ENCODE assay signal across 8 cellular contexts in genomic region chr20:34302312-34302722, GRCh38. TPM values are rescaled to one million over a fixed set of nuclear protein-coding genes. Genes with fewer than 3 reads are reported as not detected.
A peak's percentile ranks its signal among the peaks of the same experiment; 100 is the strongest.
DNase-seq lines count a peak whose midpoint lies in the region; ATAC-seq lines count a peak whose summit lies in the region.

No MANE protein-coding gene starts in this region.

- peaks cover 11 to 21% (median 16%) of the 10 kb centered on the region in 3 donors for H3K4me1 Mint-ChIP-seq in CD8-positive, alpha-beta memory T cell
- peaks cover 7 to 24% (median 16%) of the 10 kb centered on the region in 4 donors for H3K4me1 Mint-ChIP-seq in naive thymus-derived CD8-positive, alpha-beta T cell

- H3K36me3 Mint-ChIP-seq in CD8-positive, alpha-beta memory T cell: peaks cover 0 to 4% (median 0%) of the 10 kb centered on the region in 3 donors
- H3K36me3 Mint-ChIP-seq in naive thymus-derived CD8-positive, alpha-beta T cell: no peaks in the 10 kb centered on the region

- no peak for ATAC-seq in naive thymus-derived CD8-positive, alpha-beta T cell
- ATAC-seq in HG03442 (IDR thresholded peaks at IDR 0.05; ENCODE audit: unreplicated experiment): no peak

- H3K27ac Mint-ChIP-seq in CD8-positive, alpha-beta memory T cell: peak overlapping the region in 7 of 8 donors; percentile 50 to 87 (median 84)
- H3K27ac Mint-ChIP-seq in naive thymus-derived CD8-positive, alpha-beta T cell: peak overlapping the region; percentile 45 to 93 (median 84)

- peak overlapping the region; percentile 94 for H3K4me3 ChIP-seq in CD8-positive, alpha-beta memory T cell (ENCODE audit: low read length)

- H3K9me3 Mint-ChIP-seq in CD8-positive, alpha-beta memory T cell: no peaks in the 10 kb centered on the region
- no peaks in the 10 kb centered on the region for H3K9me3 Mint-ChIP-seq in naive thymus-derived CD8-positive, alpha-beta T cell

- CTCF ChIA-PET in CD8-positive, alpha-beta memory T cell (lab: Charles Lee): interaction anchor here (0.9 to 3.9 kb wide), 2 partner anchors 10 to 220 kb away, joined by 3 to 31 read pairs; no protein-coding TSS in a partner anchor

- no peak for DNase-seq in CD8-positive, alpha-beta memory T cell
- DNase-seq in LoVo (ENCODE audit: low spot score): peak; percentile 6
- no peak for DNase-seq in naive thymus-derived CD8-positive, alpha-beta T cell
- no peak for DNase-seq in NCI-H1105 treated with DMSO at 0.1 percent for 48 hours (lab: John Stamatoyannopoulos, UW)
- no peak for DNase-seq in NCI-H446 treated with DMSO at 0.1 percent for 48 hours (lab: John Stamatoyannopoulos, UW)
- DNase-seq in GM19238 (ENCODE audit: insufficient read length, low spot score): no peak

- H3K36me3 ChIP-seq in CD8-positive, alpha-beta memory T cell (ENCODE audit: insufficient read depth, low read length): no peaks in the 10 kb centered on the region

- no peaks in the 10 kb centered on the region for H3K9me3 ChIP-seq in CD8-positive, alpha-beta memory T cell (ENCODE audit: low read length)

- H3K27me3 Mint-ChIP-seq in CD8-positive, alpha-beta memory T cell: peaks cover 0 to 1% of the 10 kb centered on the region in 2 donors
- H3K27me3 Mint-ChIP-seq in naive thymus-derived CD8-positive, alpha-beta T cell: no peaks in the 10 kb centered on the region

- peak overlapping the region; percentile 84 for H3K27ac ChIP-seq in CD8-positive, alpha-beta memory T cell (ENCODE audit: low read depth, low read length)
- peak overlapping the region; percentile 19 for H3K27ac ChIP-seq in cingulate gyrus (ENCODE audit: low read depth, low read length)

- no peaks in the 10 kb centered on the region for H3K27me3 ChIP-seq in CD8-positive, alpha-beta memory T cell (ENCODE audit: insufficient read depth, low read length, poor library complexity, severe bottlenecking)

- POLR2A ChIA-PET in CD8-positive, alpha-beta memory T cell (lab: Charles Lee): interaction anchor here (1.0 to 1.2 kb wide), 3 partner anchors 11 to 214 kb away, joined by 3 read pairs; no protein-coding TSS in a partner anchor
- POLR2A ChIA-PET in naive thymus-derived CD8-positive, alpha-beta T cell (lab: Charles Lee): interaction anchor here (0.6 to 2.0 kb wide), 7 partner anchors 10 to 1181 kb away, joined by 3 to 19 read pairs (median 5); partner anchors contain the start of genes DYNLRB1, EIF2S2, ITCH and PIGU

- peaks cover 18% of the 10 kb centered on the region for H3K4me1 ChIP-seq in CD8-positive, alpha-beta memory T cell (ENCODE audit: insufficient read depth, low read length)

- H3K4me3 Mint-ChIP-seq in CD8-positive, alpha-beta memory T cell: peak overlapping the region; percentile 77 to 99 (median 80)
- H3K4me3 Mint-ChIP-seq in naive thymus-derived CD8-positive, alpha-beta T cell: peak overlapping the region; percentile 79 to 96 (median 86)

RNA-seq across cellular contexts. Expression of gene AHCY, which starts 0.8 kb away (rescaled TPM):
- 100 to 1,000 TPM; 169 to 175 TPM for total RNA-seq in CD8-positive, alpha-beta memory T cell
- 21.4 TPM for polyA plus RNA-seq in CD8-positive, alpha-beta memory T cell
- 10 to 100 TPM; 26.8 to 27.2 TPM for total RNA-seq in naive thymus-derived CD8-positive, alpha-beta T cell
- polyA plus RNA-seq in naive thymus-derived CD8-positive, alpha-beta T cell: 10 to 100 TPM; 30.5 to 40.8 (median 37.4) TPM

Comparison
In these comparisons a context has a peak if more than half of its experiments do, and no peak if none do; other contexts are left out.
1. RNA of gene AHCY, which starts 0.8 kb away (total RNA-seq): 169 to 175 TPM in CD8-positive, alpha-beta memory T cell; 26.8 to 27.2 TPM in naive thymus-derived CD8-positive, alpha-beta T cell; every median in the first group is over 4 times any median in the second.